Comparison of ENCODE assay signal across 9 cellular contexts in genomic region chr18:12890500-12890899, GRCh38. TPM values are rescaled to one million over a fixed set of nuclear protein-coding genes. Genes with fewer than 3 reads are reported as not detected.
DNase-seq lines count a peak whose midpoint lies in the region; ATAC-seq and TF ChIP-seq lines count a peak whose summit lies in the region.
"Had no signal": no experiment of that assay in that cellular context is flagged by ENCODE, and none has a peak within 500 bp of the region (broad histone marks: within the 10 kb centered on the region; RNA-seq: fewer than 3 reads in every experiment).

No MANE protein-coding gene starts in this region.

- TF ChIP-seq CTCF in GM13977 (IDR thresholded peaks at IDR 0.05; ENCODE audit: extremely low read depth, insufficient read depth, missing control alignments) (peak; percentile 13), OCI-LY7 (conservative IDR thresholded peaks at IDR 0.05; ENCODE audit: low read length) (peak; percentile 40; the same call in 1 of the 2 replicates), ascending aorta (IDR thresholded peaks at IDR 0.05) (no peak)

- peaks cover 0 to 4% (median 0%) of the 10 kb centered on the region in 3 donors for H3K36me3 Mint-ChIP-seq in immature natural killer cell

- peak overlapping the region in 1 of 6 donors; percentile 11 for H3K27ac Mint-ChIP-seq in immature natural killer cell

- H3K36me3 ChIP-seq in OCI-LY7 (ENCODE audit: insufficient read depth, low read length): no peaks in the 10 kb centered on the region; the same call in 1 of the 2 replicates
- H3K36me3 ChIP-seq in esophagus (ENCODE audit: control insufficient read depth in 2 of 2, insufficient read depth in 2 of 2, low read length in 1 of 2): no peaks in the 10 kb centered on the region
- no peaks in the 10 kb centered on the region for H3K36me3 ChIP-seq in ascending aorta

- H3K4me3 ChIP-seq in OCI-LY7 (ENCODE audit: low read depth, low read length, poor library complexity, severe bottlenecking) (no peak overlapping the region), esophagus (ENCODE audit: low read depth in 1 of 2, low read length in 2 of 2) (no peak overlapping the region), ascending aorta (no peak overlapping the region)

- DNase-seq in ACHN (peak; percentile 13), GM13977 (ENCODE audit: low spot score) (no peak), OCI-LY7 (ENCODE audit: low spot score) (no peak), ascending aorta (ENCODE audit: low spot score in 2 of 2) (no peak), islet precursor cell (no peak), immature natural killer cell (no peak)
- DNase-seq: retina had no signal

- no TSS peak for BruUV-seq in OCI-LY7 (replicated peaks; lab: Mats Ljungman, UMichigan)

- CTCF ChIA-PET in OCI-LY7 (lab: Charles Lee; ENCODE audit: unreplicated experiment): interaction anchor here (0.9 kb wide), 1 partner anchor 53 kb away, joined by 3 read pairs; no protein-coding TSS in a partner anchor

- H3K27ac ChIP-seq in OCI-LY7 (ENCODE audit: low read depth, low read length, poor library complexity, severe bottlenecking): no peak overlapping the region
- H3K27ac ChIP-seq in esophagus (ENCODE audit: low read depth in 2 of 2, low read length in 1 of 2): peak overlapping the region; percentile 47 to 56
- H3K27ac ChIP-seq in ascending aorta: no peak overlapping the region

- H3K4me1 ChIP-seq in OCI-LY7 (ENCODE audit: insufficient read depth, low read length, poor library complexity, severe bottlenecking) (peaks cover 13% of the 10 kb centered on the region), esophagus (ENCODE audit: control insufficient read depth in 2 of 2, insufficient read depth in 2 of 2, low read length in 1 of 2) (no peaks in the 10 kb centered on the region), ascending aorta (no peaks in the 10 kb centered on the region)

- H3K9me2 ChIP-seq in OCI-LY7 (ENCODE audit: insufficient read depth, low read length): no peaks in the 10 kb centered on the region

- H4K20me1 ChIP-seq in OCI-LY7 (ENCODE audit: insufficient read depth, low read length): no peaks in the 10 kb centered on the region

- WGBS in esophagus, 2 donors: 76 to 78% methylated on average over 4 of the region's 4 CpGs

- intact Hi-C loops in OCI-LY7 (cut with micrococcal nuclease; ENCODE audit: unreplicated experiment) (loop anchor here (5.0 kb wide), 1 partner anchor 42 kb away; no protein-coding TSS in a partner anchor), ascending aorta (cut with DNase I) (loop anchor here (5.0 kb wide), 3 partner anchors 42 to 163 kb away; no protein-coding TSS in a partner anchor)

- no peaks in the 10 kb centered on the region for H3K9me3 Mint-ChIP-seq in immature natural killer cell

- ATAC-seq in HG03439 (IDR thresholded peaks at IDR 0.05; ENCODE audit: unreplicated experiment): no peak

- in situ Hi-C loops in ACHN (cut with HindIII; ENCODE audit: low pct_ligation_motif_present, low pct_unique_long_range_greater_than_20kb, low sequenced_read_pairs): no loop called here
- in situ Hi-C loops in GM13977 (cut with MboI; ENCODE audit: low pct_unique_long_range_greater_than_20kb, low sequenced_read_pairs, unreplicated experiment): loop anchor here (10.0 kb wide), 1 partner anchor 136 kb away; no protein-coding TSS in a partner anchor

- no peaks in the 10 kb centered on the region for H3K27me3 ChIP-seq in esophagus (ENCODE audit: control insufficient read depth in 1 of 2, insufficient read depth in 2 of 2, low read length in 2 of 2)
- H3K27me3 ChIP-seq in ascending aorta: no peaks in the 10 kb centered on the region

- no peak overlapping the region for H3K4me2 ChIP-seq in OCI-LY7 (ENCODE audit: low read length)

- H3K4me1 Mint-ChIP-seq in immature natural killer cell: peaks cover 21 to 43% of the 10 kb centered on the region in 2 donors

- H3K79me2 ChIP-seq in OCI-LY7 (ENCODE audit: insufficient read depth, low read depth, low read length): no peaks in the 10 kb centered on the region

- POLR2A ChIA-PET in OCI-LY7 (lab: Charles Lee): interaction anchor here (0.6 to 2.0 kb wide), 5 partner anchors 20 to 143 kb away, joined by 3 to 7 read pairs (median 3); no protein-coding TSS in a partner anchor

- no peak overlapping the region for H3K4me3 Mint-ChIP-seq in immature natural killer cell

- H2AFZ ChIP-seq in OCI-LY7 (ENCODE audit: low read length): no peak overlapping the region

- peaks cover 0 to 18% (median 6%) of the 10 kb centered on the region in 3 donors for H3K27me3 Mint-ChIP-seq in immature natural killer cell (ENCODE audit: low read depth in 3 of 3)

- H3K9me3 ChIP-seq in OCI-LY7 (ENCODE audit: low read length): no peaks in the 10 kb centered on the region
- no peaks in the 10 kb centered on the region for H3K9me3 ChIP-seq in esophagus (ENCODE audit: control insufficient read depth in 2 of 2, insufficient read depth in 1 of 2, low read depth in 1 of 2, low read length in 1 of 2)
- no peaks in the 10 kb centered on the region for H3K9me3 ChIP-seq in ascending aorta

RNA-seq across cellular contexts. Expression of gene PTPN2, which starts 6.5 kb away (rescaled TPM):
- total RNA-seq in OCI-LY7 (2014; rRNA removed; shearing (Covaris generic)): 69.7 and 85.0 TPM in 2 replicates
- total RNA-seq in OCI-LY7 (2022): 54.9 and 64.2 TPM in 2 replicates
- 10 to 100 TPM; 18.9 to 20.7 TPM for polyA plus RNA-seq in esophagus
- total RNA-seq in ascending aorta: 81.8 TPM
- 100 to 1,000 TPM; 103 to 122 (median 117) TPM for polyA plus RNA-seq in immature natural killer cell

RNA-seq across cellular contexts. Expression of gene SEH1L, which starts 57.3 kb away (rescaled TPM):
- 61.6 and 74.6 TPM in 2 replicates for total RNA-seq in OCI-LY7 (2014; rRNA removed; shearing (Covaris generic))
- total RNA-seq in OCI-LY7 (2022) (108 and 115 TPM in 2 replicates), ascending aorta (16.3 TPM)
- polyA plus RNA-seq in esophagus (10 to 100 TPM; 19.3 to 20.0 TPM), immature natural killer cell (10 to 100 TPM; 18.2 to 32.8 (median 25.6) TPM)

Comparison
In these comparisons a context has a peak if more than half of its experiments do, and no peak if none do; other contexts are left out.
1. CTCF ChIP-seq: peak in GM13977 (single experiment) and OCI-LY7 (single experiment); none in ascending aorta (0 of 3).
2. H3K27ac ChIP-seq: peak in esophagus (2 of 2); none in OCI-LY7 (single experiment) and ascending aorta (0 of 2).